32 cellular contexts compared by ENCODE assay signal in genomic region chr15:50127255-50127777, GRCh38. TPM values are rescaled to one million over a fixed set of nuclear protein-coding genes. Genes with fewer than 3 reads are reported as not detected.
"Had no signal": no experiment of that assay in that cellular context is flagged by ENCODE, and none has a peak within 500 bp of the region (broad histone marks: within the 10 kb centered on the region; RNA-seq: fewer than 3 reads in every experiment).

No MANE protein-coding gene starts in this region.

- H3K27ac Mint-ChIP-seq: memory B cell; mesothelial cell of epicardium; naive B cell; neural progenitor cell; stimulated activated effector memory CD8-positive, alpha-beta T cell treated with anti-CD3 and anti-CD28 coated beads, Interleukin-12 subunit alpha, Interleukin-12 subunit beta, amount 100 ng/mL, for 72 hours had no signal

- ATAC-seq: heart right ventricle; mucosa of descending colon; psoas muscle; right cardiac atrium; stimulated activated effector memory CD8-positive, alpha-beta T cell treated with anti-CD3 and anti-CD28 coated beads, Interleukin-12 subunit alpha, Interleukin-12 subunit beta, amount 100 ng/mL, for 72 hours had no signal

- H3K36me3 ChIP-seq: colonic mucosa, esophagus squamous epithelium, heart right ventricle, neural progenitor cell, spleen, stomach, thyroid gland, vagina had no signal

- H3K36me3 Mint-ChIP-seq: memory B cell; naive B cell; neural progenitor cell; stimulated activated effector memory CD8-positive, alpha-beta T cell treated with anti-CD3 and anti-CD28 coated beads, Interleukin-12 subunit alpha, Interleukin-12 subunit beta, amount 100 ng/mL, for 72 hours had no signal

- H3K27me3 Mint-ChIP-seq: memory B cell; naive B cell; natural killer cell treated with Interleukin-12 subunit alpha and Interleukin-12 subunit beta and Interleukin-15 and Interleukin-18, amount 100 ng/mL, for 72 hours had no signal

- H3K4me1 ChIP-seq: colonic mucosa, esophagus squamous epithelium, neural progenitor cell, psoas muscle, thyroid gland, vagina had no signal

- H3K9me3 ChIP-seq: colonic mucosa, esophagus squamous epithelium, psoas muscle, thyroid gland, vagina had no signal

- H3K4me1 Mint-ChIP-seq: memory B cell, mesothelial cell of epicardium, naive B cell, neural progenitor cell had no signal

- H3K4me3 Mint-ChIP-seq: memory B cell; mesothelial cell of epicardium; naive B cell; natural killer cell treated with Interleukin-12 subunit alpha and Interleukin-12 subunit beta and Interleukin-15 and Interleukin-18, amount 100 ng/mL, for 72 hours; neural progenitor cell; stimulated activated effector memory CD8-positive, alpha-beta T cell treated with anti-CD3 and anti-CD28 coated beads, Interleukin-12 subunit alpha, Interleukin-12 subunit beta, amount 100 ng/mL, for 72 hours had no signal

- H3K4me3 ChIP-seq: colonic mucosa, esophagus squamous epithelium, heart right ventricle, lung, mucosa of descending colon, neural progenitor cell, psoas muscle, skin epidermis, spleen, stomach, thyroid gland, vagina had no signal

- H3K27me3 ChIP-seq: colonic mucosa, esophagus squamous epithelium, neural progenitor cell, spleen, stomach, thyroid gland, vagina had no signal

- DNase-seq: colonic mucosa; dermis blood vessel endothelial cell; effector memory CD4-positive, alpha-beta T cell; erythroblast; esophagus squamous epithelium; foreskin melanocyte; glutamatergic neuron; heart right ventricle; hippocampal formation; islet precursor cell; kidney glomerular epithelial cell; mucosa of descending colon; naive B cell; nucleus accumbens; psoas muscle; right cardiac atrium; spleen; stimulated activated CD4-positive, alpha-beta T cell treated with anti-CD3 and anti-CD28 coated beads, Interleukin-2, amount 100 ng/mL, for 48 hours; stimulated activated naive CD4-positive, alpha-beta T cell treated with Interleukin-2 at 50 U/mL for 16 hours; stomach; thyroid gland; trophoblast cell had no signal

- H3K27ac ChIP-seq: colonic mucosa, esophagus squamous epithelium, heart right ventricle, neural progenitor cell, psoas muscle, skin epidermis, stomach, thyroid gland, vagina had no signal

RNA-seq across cellular contexts. Expression of gene ATP8B4, which starts 8.3 kb away (rescaled TPM):
- total RNA-seq: endothelial cell of umbilical vein, osteocyte had no signal

RNA-seq across cellular contexts. Expression of gene SLC27A2, which starts 54.7 kb away (rescaled TPM):
- total RNA-seq: endothelial cell of umbilical vein, osteocyte, psoas muscle had no signal
